10 cellular contexts compared by ENCODE assay signal in genomic region chr19:678791-679388, GRCh38. TPM values are rescaled to one million over a fixed set of nuclear protein-coding genes. Genes with fewer than 3 reads are reported as not detected.
A peak's percentile ranks its signal among the peaks of the same experiment; 100 is the strongest.
DNase-seq lines count a peak whose midpoint lies in the region; ATAC-seq and TF ChIP-seq lines count a peak whose summit lies in the region.
"Had no signal": no experiment of that assay in that cellular context is flagged by ENCODE, and none has a peak within 500 bp of the region (broad histone marks: within the 10 kb centered on the region; RNA-seq: fewer than 3 reads in every experiment).

No MANE protein-coding gene starts in this region.

- H3K27me3 ChIP-seq in kidney epithelial cell (ENCODE audit: control insufficient read depth, insufficient read depth, low read length): no peaks in the 10 kb centered on the region
- peaks cover 34% of the 10 kb centered on the region for H3K27me3 ChIP-seq in transverse colon

- 88 to 89% methylated on average over 1 to 12 of the region's 16 CpGs for WGBS in transverse colon (ENCODE audit: low coverage in 1 of 2), 2 donors

- H3K27ac Mint-ChIP-seq in activated naive CD4-positive, alpha-beta T cell treated with anti-CD3 and anti-CD28 coated beads, Interleukin-2, amount 50 U/mL, for 24 hours: no peak overlapping the region
- H3K27ac Mint-ChIP-seq in activated naive CD4-positive, alpha-beta T cell treated with anti-CD3 and anti-CD28 coated beads, Interleukin-2, amount 50 U/mL, for 72 hours: no peak overlapping the region
- peak overlapping the region; percentile 30 for H3K27ac Mint-ChIP-seq in activated naive CD8-positive, alpha-beta T cell treated with anti-CD3 and anti-CD28 coated beads, Interleukin-2, amount 10 ng/mL, durations not matched to agents 7 days and 5 days

- peak overlapping the region; percentile 71 for H3K4me3 Mint-ChIP-seq in activated naive CD4-positive, alpha-beta T cell treated with anti-CD3 and anti-CD28 coated beads, Interleukin-2, amount 50 U/mL, for 24 hours
- peak overlapping the region; percentile 75 for H3K4me3 Mint-ChIP-seq in activated naive CD8-positive, alpha-beta T cell treated with anti-CD3 and anti-CD28 coated beads, Interleukin-2, amount 10 ng/mL, durations not matched to agents 7 days and 5 days

- H3K36me3 ChIP-seq in kidney epithelial cell (ENCODE audit: control insufficient read depth, insufficient read depth, low read length): peaks cover 4% of the 10 kb centered on the region
- H3K36me3 ChIP-seq in transverse colon: no peaks in the 10 kb centered on the region

- DNase-seq in activated naive CD4-positive, alpha-beta T cell treated with anti-CD3 and anti-CD28 coated beads, Interleukin-2, amount 50 U/mL, for 72 hours (ENCODE audit: low spot score in 2 of 2): no peak
- no peak for DNase-seq in activated naive CD8-positive, alpha-beta T cell treated with anti-CD3 and anti-CD28 coated beads, Interleukin-2, amount 10 ng/mL, durations not matched to agents 7 days and 5 days
- DNase-seq in kidney epithelial cell (ENCODE audit: low read depth): no peak
- DNase-seq in transverse colon: no peak
- DNase-seq in HK-2 (ENCODE audit: unreplicated experiment): no peak
- no peak for DNase-seq in occipital lobe (lab: John Stamatoyannopoulos, UW)
- DNase-seq: DMS 273 treated with DMSO at 0.1 percent for 48 hours; effector CD4-positive, alpha-beta T cell had no signal

- POLR2A ChIA-PET in activated naive CD8-positive, alpha-beta T cell treated with anti-CD3 and anti-CD28 coated beads, Interleukin-2, amount 10 ng/mL, durations not matched to agents 7 days and 5 days (lab: Charles Lee): interaction anchor here (0.5 to 2.4 kb wide), 3 partner anchors 16 to 173 kb away, joined by 3 to 21 read pairs (median 3); partner anchors contain the start of gene RNF126

- no peak for ATAC-seq in activated naive CD4-positive, alpha-beta T cell treated with anti-CD3 and anti-CD28 coated beads, Interleukin-2, amount 50 U/mL, for 72 hours
- ATAC-seq in activated naive CD8-positive, alpha-beta T cell treated with anti-CD3 and anti-CD28 coated beads, Interleukin-2, amount 10 ng/mL, durations not matched to agents 7 days and 5 days (ENCODE audit: low read depth): no peak
- ATAC-seq in HG02798 (IDR thresholded peaks at IDR 0.05; ENCODE audit: poor library complexity, unreplicated experiment): no peak

- TF ChIP-seq POLR2A in transverse colon (IDR thresholded peaks at IDR 0.05): no peak

- no peaks in the 10 kb centered on the region for H3K36me3 Mint-ChIP-seq in activated naive CD4-positive, alpha-beta T cell treated with anti-CD3 and anti-CD28 coated beads, Interleukin-2, amount 50 U/mL, for 24 hours
- H3K36me3 Mint-ChIP-seq in activated naive CD4-positive, alpha-beta T cell treated with anti-CD3 and anti-CD28 coated beads, Interleukin-2, amount 50 U/mL, for 72 hours: no peaks in the 10 kb centered on the region
- no peaks in the 10 kb centered on the region for H3K36me3 Mint-ChIP-seq in activated naive CD8-positive, alpha-beta T cell treated with anti-CD3 and anti-CD28 coated beads, Interleukin-2, amount 10 ng/mL, durations not matched to agents 7 days and 5 days

- in situ Hi-C loops in transverse colon (cut with MboI; ENCODE audit: low pct_ligation_motif_present in 1 of 4, low pct_unique_long_range_greater_than_20kb in 1 of 4, low sequenced_read_pairs in 3 of 4): no loop called here

- TF ChIP-seq CTCF in kidney epithelial cell (IDR thresholded peaks at IDR 0.05; ENCODE audit: insufficient read depth, low read length, poor library complexity, severe bottlenecking) (no peak), transverse colon (IDR thresholded peaks at IDR 0.05) (no peak)

- intact Hi-C loops in transverse colon (cut with DNase I; ENCODE audit: low total_unique reads): no loop called here

- peak overlapping the region; percentile 94 to 99 (median 97) for H3K27ac ChIP-seq in transverse colon

- peaks cover 5% of the 10 kb centered on the region for H3K27me3 Mint-ChIP-seq in activated naive CD4-positive, alpha-beta T cell treated with anti-CD3 and anti-CD28 coated beads, Interleukin-2, amount 50 U/mL, for 24 hours
- H3K27me3 Mint-ChIP-seq in activated naive CD8-positive, alpha-beta T cell treated with anti-CD3 and anti-CD28 coated beads, Interleukin-2, amount 10 ng/mL, durations not matched to agents 7 days and 5 days: peaks cover 17% of the 10 kb centered on the region

- peaks cover 7 to 32% (median 28%) of the 10 kb centered on the region in 4 donors for H3K4me1 ChIP-seq in transverse colon

- H3K4me3 ChIP-seq in kidney epithelial cell (ENCODE audit: low read depth, low read length) (peak overlapping the region; percentile 45), transverse colon (peak overlapping the region in 1 of 4 donors; percentile 88)

- no peak for TF ChIP-seq EP300 in transverse colon (IDR thresholded peaks at IDR 0.05; ENCODE audit: low read depth)

- no peaks in the 10 kb centered on the region for H3K9me3 ChIP-seq in transverse colon

- H3K9me3 Mint-ChIP-seq in activated naive CD4-positive, alpha-beta T cell treated with anti-CD3 and anti-CD28 coated beads, Interleukin-2, amount 50 U/mL, for 24 hours: no peaks in the 10 kb centered on the region
- no peaks in the 10 kb centered on the region for H3K9me3 Mint-ChIP-seq in activated naive CD4-positive, alpha-beta T cell treated with anti-CD3 and anti-CD28 coated beads, Interleukin-2, amount 50 U/mL, for 72 hours
- H3K9me3 Mint-ChIP-seq in activated naive CD8-positive, alpha-beta T cell treated with anti-CD3 and anti-CD28 coated beads, Interleukin-2, amount 10 ng/mL, durations not matched to agents 7 days and 5 days: no peaks in the 10 kb centered on the region

- H3K4me1 Mint-ChIP-seq in activated naive CD4-positive, alpha-beta T cell treated with anti-CD3 and anti-CD28 coated beads, Interleukin-2, amount 50 U/mL, for 24 hours: peaks cover 4% of the 10 kb centered on the region
- H3K4me1 Mint-ChIP-seq in activated naive CD8-positive, alpha-beta T cell treated with anti-CD3 and anti-CD28 coated beads, Interleukin-2, amount 10 ng/mL, durations not matched to agents 7 days and 5 days: no peaks in the 10 kb centered on the region

RNA-seq across cellular contexts. Expression of gene FSTL3, which starts 2.7 kb away (rescaled TPM):
- 10 to 100 TPM in 1 of 2 donors, 1 to 10 TPM in 1; 4.1 to 10.1 TPM for total RNA-seq in activated naive CD4-positive, alpha-beta T cell treated with anti-CD3 and anti-CD28 coated beads, Interleukin-2, amount 50 U/mL, for 72 hours
- 1 to 10 TPM; 2.6 to 2.9 TPM for total RNA-seq in activated naive CD8-positive, alpha-beta T cell treated with anti-CD3 and anti-CD28 coated beads, Interleukin-2, amount 10 ng/mL, durations not matched to agents 7 days and 5 days
- total RNA-seq in kidney epithelial cell: 378 and 504 TPM in 2 replicates
- total RNA-seq in transverse colon: 10 to 100 TPM; 14.1 to 37.9 (median 31.2) TPM
- total RNA-seq in occipital lobe: 3.3 TPM

RNA-seq across cellular contexts. Expression of gene RNF126, which starts 15.9 kb away (rescaled TPM):
- 10 to 100 TPM; 69.6 to 98.7 TPM for total RNA-seq in activated naive CD4-positive, alpha-beta T cell treated with anti-CD3 and anti-CD28 coated beads, Interleukin-2, amount 50 U/mL, for 72 hours
- total RNA-seq in activated naive CD8-positive, alpha-beta T cell treated with anti-CD3 and anti-CD28 coated beads, Interleukin-2, amount 10 ng/mL, durations not matched to agents 7 days and 5 days: 10 to 100 TPM; 79.0 to 84.8 TPM
- total RNA-seq in kidney epithelial cell (77.6 and 107 TPM in 2 replicates), transverse colon (100 to 1,000 TPM in 2 of 4 donors, 10 to 100 TPM in 2; 88.6 to 148 (median 102) TPM), occipital lobe (10.8 TPM)

RNA-seq across cellular contexts. Expression of gene PRSS57, which starts 16.4 kb away (rescaled TPM):
- not detected for total RNA-seq in activated naive CD4-positive, alpha-beta T cell treated with anti-CD3 and anti-CD28 coated beads, Interleukin-2, amount 50 U/mL, for 72 hours
- total RNA-seq in activated naive CD8-positive, alpha-beta T cell treated with anti-CD3 and anti-CD28 coated beads, Interleukin-2, amount 10 ng/mL, durations not matched to agents 7 days and 5 days: not detected
- total RNA-seq in kidney epithelial cell (not detected in 2 replicates), transverse colon (not detected), occipital lobe (not detected)

RNA-seq across cellular contexts. Expression of gene PALM, which starts 29.8 kb away (rescaled TPM):
- under 1 TPM in 1 of 2 donors, not detected in 1; 0.66 TPM for total RNA-seq in activated naive CD4-positive, alpha-beta T cell treated with anti-CD3 and anti-CD28 coated beads, Interleukin-2, amount 50 U/mL, for 72 hours
- total RNA-seq in activated naive CD8-positive, alpha-beta T cell treated with anti-CD3 and anti-CD28 coated beads, Interleukin-2, amount 10 ng/mL, durations not matched to agents 7 days and 5 days: not detected
- total RNA-seq in kidney epithelial cell (42.8 and 49.8 TPM in 2 replicates), transverse colon (10 to 100 TPM; 14.1 to 99.3 (median 29.8) TPM), occipital lobe (95.9 TPM)

RNA-seq across cellular contexts. Expression of gene FGF22, which starts 39.2 kb away (rescaled TPM):
- not detected for total RNA-seq in activated naive CD4-positive, alpha-beta T cell treated with anti-CD3 and anti-CD28 coated beads, Interleukin-2, amount 50 U/mL, for 72 hours
- 1 to 10 TPM in 1 of 2 experiments, under 1 TPM in 1; 0.72 to 1.1 TPM for total RNA-seq in activated naive CD8-positive, alpha-beta T cell treated with anti-CD3 and anti-CD28 coated beads, Interleukin-2, amount 10 ng/mL, durations not matched to agents 7 days and 5 days
- total RNA-seq in kidney epithelial cell (not detected in 2 replicates), transverse colon (not detected), occipital lobe (0.62 TPM)
